In the genomic region with DNA sequence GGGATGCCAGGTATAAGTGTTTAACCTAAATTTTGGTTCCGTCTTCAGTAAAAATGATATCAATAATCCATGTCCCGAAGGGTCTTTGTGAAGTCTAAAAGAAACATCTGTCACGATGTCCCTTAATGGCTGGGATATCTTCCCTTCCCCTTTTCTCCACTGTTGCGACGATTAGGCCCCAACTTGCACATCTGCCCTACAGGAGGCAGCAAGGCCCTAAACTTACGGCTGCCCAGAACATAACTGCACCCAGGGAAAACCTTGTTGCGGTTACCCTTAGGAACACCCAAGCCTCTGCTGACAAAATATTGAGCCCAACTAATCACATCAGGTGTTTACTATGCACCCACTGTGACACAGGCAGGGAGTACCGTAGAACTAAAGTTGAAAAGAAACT, we compare ENCODE assay signal across 8 cellular contexts. TPM values are rescaled to one million over a fixed set of nuclear protein-coding genes. Genes with fewer than 3 reads are reported as not detected.
A peak's percentile ranks its signal among the peaks of the same experiment; 100 is the strongest.
DNase-seq lines count a peak whose midpoint lies in the region; ATAC-seq, FAIRE-seq and TF ChIP-seq lines count a peak whose summit lies in the region.

No MANE protein-coding gene starts in this region.

- peaks cover 34% of the 10 kb centered on the region for H3K4me1 Mint-ChIP-seq in activated CD4-positive, alpha-beta T cell treated with anti-CD3 and anti-CD28 coated beads, Interleukin-2, amount 10 ng/mL, durations not matched to agents 24 days and 14 days
- peaks cover 32% of the 10 kb centered on the region for H3K4me1 Mint-ChIP-seq in osteocyte (ENCODE audit: unreplicated experiment)

- DNase-seq in stimulated activated naive CD4-positive, alpha-beta T cell (lab: John Stamatoyannopoulos, UW) = peak in 5 of 6 experiments; percentile 25 to 69 (median 37)
- no peak for DNase-seq in stimulated activated naive CD4-positive, alpha-beta T cell treated with Interleukin-2 at 50 U/mL for 16 hours (lab: John Stamatoyannopoulos, UW)
- DNase-seq in NCI-H2171 (lab: John Stamatoyannopoulos, UW) (peak; percentile 43), osteocyte (ENCODE audit: extremely low spot score, unreplicated experiment) (no peak), frontal cortex (ENCODE audit: low spot score in 2 of 2) (no peak)
- peak; percentile 79 for DNase-seq in activated CD4-positive, alpha-beta T cell treated with anti-CD3 and anti-CD28 coated beads, Interleukin-2, amount 10 ng/mL, durations not matched to agents 24 days and 14 days

- peak overlapping the region; percentile 86 for H3K4me3 Mint-ChIP-seq in activated CD4-positive, alpha-beta T cell treated with anti-CD3 and anti-CD28 coated beads, Interleukin-2, amount 10 ng/mL, durations not matched to agents 24 days and 14 days
- peak overlapping the region; percentile 69 for H3K4me3 Mint-ChIP-seq in osteocyte (ENCODE audit: unreplicated experiment)

- peak overlapping the region; percentile 91 for H3K27ac Mint-ChIP-seq in activated CD4-positive, alpha-beta T cell treated with anti-CD3 and anti-CD28 coated beads, Interleukin-2, amount 10 ng/mL, durations not matched to agents 24 days and 14 days
- peak overlapping the region; percentile 86 for H3K27ac Mint-ChIP-seq in osteocyte (ENCODE audit: unreplicated experiment)

- ATAC-seq in esophagus mucosa (peak; percentile 4), HG02759 (IDR thresholded peaks at IDR 0.05; ENCODE audit: unreplicated experiment) (no peak)

- peaks cover 4% of the 10 kb centered on the region for H3K9me3 Mint-ChIP-seq in activated CD4-positive, alpha-beta T cell treated with anti-CD3 and anti-CD28 coated beads, Interleukin-2, amount 10 ng/mL, durations not matched to agents 24 days and 14 days
- no peaks in the 10 kb centered on the region for H3K9me3 Mint-ChIP-seq in osteocyte (ENCODE audit: unreplicated experiment)

- H3K27me3 Mint-ChIP-seq in activated CD4-positive, alpha-beta T cell treated with anti-CD3 and anti-CD28 coated beads, Interleukin-2, amount 10 ng/mL, durations not matched to agents 24 days and 14 days = peaks cover 11% of the 10 kb centered on the region
- peaks cover 22% of the 10 kb centered on the region for H3K27me3 Mint-ChIP-seq in osteocyte (ENCODE audit: unreplicated experiment)

- intact Hi-C loops in activated CD4-positive, alpha-beta T cell treated with anti-CD3 and anti-CD28 coated beads, Interleukin-2, amount 10 ng/mL, durations not matched to agents 24 days and 14 days (cut with micrococcal nuclease) = loop anchor here (1.0 to 10.0 kb wide), 7 partner anchors 13 to 1015 kb away; a partner anchor contains a TSS

- H3K36me3 Mint-ChIP-seq in activated CD4-positive, alpha-beta T cell treated with anti-CD3 and anti-CD28 coated beads, Interleukin-2, amount 10 ng/mL, durations not matched to agents 24 days and 14 days (ENCODE audit: low read depth) = peaks cover 25% of the 10 kb centered on the region
- no peaks in the 10 kb centered on the region for H3K36me3 Mint-ChIP-seq in osteocyte (ENCODE audit: unreplicated experiment)

- peak; percentile 22 for TF ChIP-seq CTCF in osteocyte (IDR thresholded peaks at IDR 0.05)

- no peak for FAIRE-seq in frontal cortex (lab: Jason Lieb, UNC)

RNA-seq across cellular contexts. Expression of a gene that starts 1.2 kb away (rescaled TPM):
- total RNA-seq in activated CD4-positive, alpha-beta T cell treated with anti-CD3 and anti-CD28 coated beads, Interleukin-2, amount 10 ng/mL, durations not matched to agents 24 days and 14 days = 388 and 406 TPM in 2 replicates
- total RNA-seq in esophagus mucosa = 87.2 TPM
- 145 and 147 TPM in 2 replicates for total RNA-seq in osteocyte
- total RNA-seq in frontal cortex = 45.2 TPM

Comparison
In these comparisons a context has a peak if more than half of its experiments do, and no peak if none do; other contexts are left out.
1. DNase-seq: peak in stimulated activated naive CD4-positive, alpha-beta T cell (5 of 6), NCI-H2171 (single experiment) and activated CD4-positive, alpha-beta T cell treated with anti-CD3 and anti-CD28 coated beads, Interleukin-2, amount 10 ng/mL, durations not matched to agents 24 days and 14 days (single experiment); none in stimulated activated naive CD4-positive, alpha-beta T cell treated with Interleukin-2 at 50 U/mL for 16 hours (single experiment), osteocyte (single experiment) and frontal cortex (0 of 2).